ENCODE assay signal across 30 cellular contexts in the genomic region with DNA sequence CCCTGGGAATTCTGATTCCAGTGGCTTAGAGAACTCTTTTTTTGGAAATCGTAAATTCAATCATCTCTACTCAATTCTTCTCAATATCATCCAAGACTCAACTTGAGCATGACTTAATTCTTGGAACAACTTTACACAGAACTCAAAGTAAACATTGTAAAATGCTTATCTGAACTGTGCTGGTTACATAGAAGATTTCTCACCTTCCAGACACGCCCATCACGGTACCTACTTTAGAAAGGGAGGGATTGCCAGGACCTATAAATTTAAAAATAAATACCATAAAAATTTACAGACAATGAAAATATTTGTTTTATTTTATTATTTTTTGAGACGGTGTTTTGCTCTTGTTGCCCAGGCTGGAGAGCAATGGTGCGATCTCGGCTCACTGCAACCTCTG.
"Had no signal": no experiment of that assay in that cellular context is flagged by ENCODE, and none has a peak within 500 bp of the region (broad histone marks: within the 10 kb centered on the region; RNA-seq: fewer than 3 reads in every experiment).

No MANE protein-coding gene starts in this region.

- H3K9me3 ChIP-seq: esophagus muscularis mucosa, heart right ventricle, right atrium auricular region, testis, tibial artery had no signal

- H3K4me3 ChIP-seq: esophagus muscularis mucosa, heart right ventricle, neural progenitor cell, right atrium auricular region, testis, tibial artery had no signal

- H3K9ac ChIP-seq: neural progenitor cell, parathyroid adenoma had no signal

- H3K4me1 Mint-ChIP-seq: endodermal cell; mesothelial cell of epicardium; nephron; neural progenitor cell; stimulated activated memory B cell treated with anti-CD40 and anti-IgM and Interleukin-4, amounts not matched to agents 10 μg/mL and 1 μg/mL and 100 μg/mL, for 72 hours had no signal

- H3K4me2 ChIP-seq: neural progenitor cell had no signal

- H3K27ac ChIP-seq: epithelial cell of prostate, esophagus muscularis mucosa, heart right ventricle, neural progenitor cell, parathyroid adenoma, right atrium auricular region, testis, tibial artery had no signal

- H3K36me3 ChIP-seq: neural progenitor cell had no signal

- H3K27me3 ChIP-seq: esophagus muscularis mucosa, heart right ventricle, neural progenitor cell, right atrium auricular region, testis, tibial artery had no signal

- ATAC-seq: heart right ventricle; naive thymus-derived CD4-positive, alpha-beta T cell; sciatic nerve; stimulated activated memory B cell treated with anti-CD40 and anti-IgM and Interleukin-4, amounts not matched to agents 10 μg/mL and 1 μg/mL and 100 μg/mL, for 72 hours; stimulated activated naive CD8-positive, alpha-beta T cell treated with anti-CD3 and anti-CD28 coated beads, Interleukin-15, Interleukin-2, amounts not matched to agents 100 U/mL and 50 U/mL, for 24 hours had no signal

- DNase-seq: cerebellar nuclear complex; effector CD8-positive, alpha-beta T cell; endodermal cell; foreskin melanocyte; glutamatergic neuron; heart right ventricle; hypothalamus; immature natural killer cell; islet precursor cell; kidney glomerular epithelial cell; mesenchymal stem cell; naive thymus-derived CD4-positive, alpha-beta T cell; stimulated activated CD4-positive, alpha-beta T cell treated with anti-CD3 and anti-CD28 coated beads, Interleukin-2, amount 100 ng/mL, for 24 hours; stimulated activated CD4-positive, alpha-beta T cell treated with anti-CD3 and anti-CD28 coated beads, Interleukin-4, amount 100 ng/mL, for 24 hours; stimulated activated naive CD8-positive, alpha-beta T cell treated with anti-CD3 and anti-CD28 coated beads, Interleukin-15, Interleukin-2, amounts not matched to agents 100 U/mL and 50 U/mL, for 24 hours; substantia nigra; testis; tibial artery had no signal

- H3K9me3 Mint-ChIP-seq: dendritic cell treated with granulocyte-macrophage colony-stimulating factor and Interleukin-4, amounts not matched to agents 40 ng/mL and 50 ng/mL, for 4 days; endodermal cell; naive thymus-derived CD4-positive, alpha-beta T cell; neural progenitor cell; stimulated activated memory B cell treated with anti-CD40 and anti-IgM and Interleukin-4, amounts not matched to agents 10 μg/mL and 1 μg/mL and 100 μg/mL, for 72 hours; type B pancreatic cell had no signal

- H3K27me3 Mint-ChIP-seq: dendritic cell treated with granulocyte-macrophage colony-stimulating factor and Interleukin-4, amounts not matched to agents 40 ng/mL and 50 ng/mL, for 4 days; naive thymus-derived CD4-positive, alpha-beta T cell; progenitor cell of endocrine pancreas; type B pancreatic cell had no signal

- H3K4me1 ChIP-seq: neural progenitor cell, parathyroid adenoma, right atrium auricular region, testis, tibial artery had no signal

- H3K4me3 Mint-ChIP-seq: dendritic cell treated with granulocyte-macrophage colony-stimulating factor and Interleukin-4, amounts not matched to agents 40 ng/mL and 50 ng/mL, for 4 days; endodermal cell; immature natural killer cell; mesothelial cell of epicardium; naive thymus-derived CD4-positive, alpha-beta T cell; nephron; neural progenitor cell; stimulated activated memory B cell treated with anti-CD40 and anti-IgM and Interleukin-4, amounts not matched to agents 10 μg/mL and 1 μg/mL and 100 μg/mL, for 72 hours; type B pancreatic cell had no signal

- H2AFZ ChIP-seq: neural progenitor cell, parathyroid adenoma had no signal

- H3K27ac Mint-ChIP-seq: dendritic cell treated with granulocyte-macrophage colony-stimulating factor and Interleukin-4, amounts not matched to agents 40 ng/mL and 50 ng/mL, for 4 days; endodermal cell; immature natural killer cell; mesothelial cell of epicardium; naive thymus-derived CD4-positive, alpha-beta T cell; neural progenitor cell; progenitor cell of endocrine pancreas; stimulated activated memory B cell treated with anti-CD40 and anti-IgM and Interleukin-4, amounts not matched to agents 10 μg/mL and 1 μg/mL and 100 μg/mL, for 72 hours; type B pancreatic cell had no signal
